11 cellular contexts compared by ENCODE assay signal in genomic region chr16:2835638-2836493, GRCh38. TPM values are rescaled to one million over a fixed set of nuclear protein-coding genes. Genes with fewer than 3 reads are reported as not detected.
DNase-seq lines count a peak whose midpoint lies in the region; ATAC-seq, FAIRE-seq and TF ChIP-seq lines count a peak whose summit lies in the region.
"Had no signal": no experiment of that assay in that cellular context is flagged by ENCODE, and none has a peak within 500 bp of the region (broad histone marks: within the 10 kb centered on the region; RNA-seq: fewer than 3 reads in every experiment).

No MANE protein-coding gene starts in this region.

- no peak overlapping the region for H2AFZ ChIP-seq in astrocyte (ENCODE audit: low read depth, low read length)

- H3K27me3 ChIP-seq in heart left ventricle, result peaks cover 0 to 7% (median 0%) of the 10 kb centered on the region in 9 donors
- H3K27me3 ChIP-seq in astrocyte (ENCODE audit: insufficient read depth, low read length), result peaks cover 3% of the 10 kb centered on the region
- H3K27me3 ChIP-seq: BLaER1 had no signal

- no peaks in the 10 kb centered on the region for H3K9me3 ChIP-seq in heart left ventricle
- H3K9me3 ChIP-seq in astrocyte (ENCODE audit: insufficient read depth, low read depth, low read length), result no peaks in the 10 kb centered on the region
- no peaks in the 10 kb centered on the region for H3K9me3 ChIP-seq in kidney (ENCODE audit: control insufficient read depth in 1 of 2, low read length in 2 of 2)
- H3K9me3 ChIP-seq: BLaER1 had no signal

- H3K9ac ChIP-seq in astrocyte (ENCODE audit: low read length), result peak overlapping the region; percentile 59
- H3K9ac ChIP-seq in kidney (ENCODE audit: low read length in 2 of 2), result no peak overlapping the region
- H3K9ac ChIP-seq: BLaER1 had no signal

- ATAC-seq in heart left ventricle (peak in 2 of 4 donors; percentile 11 to 53), Right ventricle myocardium inferior (no peak), GM18858 (IDR thresholded peaks at IDR 0.05; ENCODE audit: unreplicated experiment) (no peak)
- ATAC-seq in activated naive CD4-positive, alpha-beta T cell treated with anti-CD3 and anti-CD28 coated beads, Interleukin-2, amount 50 U/mL, for 72 hours, result no peak

- H4K20me1 ChIP-seq in astrocyte (ENCODE audit: insufficient read depth, low read length), result no peaks in the 10 kb centered on the region
- H4K20me1 ChIP-seq: BLaER1 had no signal

- WGBS in heart left ventricle, 4 donors, result 31 to 42% (median 33%) methylated on average over 21 to 22 of the region's 22 CpGs

- no peak overlapping the region for H3K4me3 ChIP-seq in heart left ventricle
- H3K4me3 ChIP-seq in astrocyte (ENCODE audit: insufficient read depth, low read depth, low read length), result no peak overlapping the region
- H3K4me3 ChIP-seq in kidney (ENCODE audit: low read length in 2 of 2), result no peak overlapping the region
- H3K4me3 ChIP-seq: BLaER1 had no signal

- TF ChIP-seq POLR2A in heart left ventricle (IDR thresholded peaks at IDR 0.05) (no peak), GM12892 (IDR thresholded peaks at IDR 0.05; ENCODE audit: low read depth, low read length) (no peak)

- FAIRE-seq in astrocyte (lab: Jason Lieb, UNC) (peak; percentile 100), kidney (lab: Jason Lieb, UNC) (no peak), GM12892 (lab: Jason Lieb, UNC) (no peak)

- no peaks in the 10 kb centered on the region for H3K36me3 Mint-ChIP-seq in astrocyte (ENCODE audit: low read depth, unreplicated experiment)
- no peaks in the 10 kb centered on the region for H3K36me3 Mint-ChIP-seq in activated naive CD4-positive, alpha-beta T cell treated with anti-CD3 and anti-CD28 coated beads, Interleukin-2, amount 50 U/mL, for 72 hours

- TF ChIP-seq CTCF in heart left ventricle (IDR thresholded peaks at IDR 0.05) (no peak), astrocyte (IDR thresholded peaks at IDR 0.05; ENCODE audit: insufficient read depth, low read depth, low read length) (no peak), kidney (IDR thresholded peaks at IDR 0.05; ENCODE audit: borderline replicate concordance, extremely low read depth, insufficient read depth) (no peak)

- peak overlapping the region; percentile 37 for H3K27ac Mint-ChIP-seq in astrocyte (ENCODE audit: unreplicated experiment)
- H3K27ac Mint-ChIP-seq in activated naive CD4-positive, alpha-beta T cell treated with anti-CD3 and anti-CD28 coated beads, Interleukin-2, amount 50 U/mL, for 72 hours, result peak overlapping the region in 1 of 2 donors; percentile 62

- H3K4me1 Mint-ChIP-seq in astrocyte (ENCODE audit: low read depth, unreplicated experiment), result peaks cover 36% of the 10 kb centered on the region

- intact Hi-C loops in heart left ventricle (cut with DNase I) (loop anchor here in 1 of 10 donors (10.0 kb wide), 1 partner anchor 79 kb away; the partner anchor contains the start of gene FLYWCH1), Right ventricle myocardium inferior (cut with DNase I) (no loop called here), kidney (cut with DNase I) (no loop called here)

- no peaks in the 10 kb centered on the region for H3K9me3 Mint-ChIP-seq in astrocyte (ENCODE audit: unreplicated experiment)
- no peaks in the 10 kb centered on the region for H3K9me3 Mint-ChIP-seq in activated naive CD4-positive, alpha-beta T cell treated with anti-CD3 and anti-CD28 coated beads, Interleukin-2, amount 50 U/mL, for 72 hours

- H3K4me1 ChIP-seq in heart left ventricle (peaks cover 0 to 9% (median 0%) of the 10 kb centered on the region in 12 donors), astrocyte (ENCODE audit: insufficient read depth, low read length) (peaks cover 33% of the 10 kb centered on the region), kidney (ENCODE audit: control insufficient read depth in 1 of 2, insufficient read depth in 1 of 2, low read depth in 1 of 2, low read length in 2 of 2) (no peaks in the 10 kb centered on the region)

- peak overlapping the region; percentile 21 for H3K4me3 Mint-ChIP-seq in astrocyte (ENCODE audit: unreplicated experiment)

- H3K79me2 ChIP-seq in astrocyte (ENCODE audit: insufficient read depth, low read length), result no peaks in the 10 kb centered on the region

- H3K27ac ChIP-seq in heart left ventricle, result peak overlapping the region in 1 of 12 donors; percentile 24
- H3K27ac ChIP-seq in astrocyte (ENCODE audit: low read depth, low read length), result peak overlapping the region; percentile 78
- H3K27ac ChIP-seq in kidney (ENCODE audit: low read depth in 2 of 2, low read length in 2 of 2), result no peak overlapping the region
- H3K27ac ChIP-seq: BLaER1 had no signal

- DNase-seq in heart left ventricle (peak in 3 of 5 donors; percentile 10 to 57 (median 37)), Right ventricle myocardium inferior (ENCODE audit: missing footprints) (no peak), astrocyte (ENCODE audit: low read depth) (peak; percentile 100), kidney (peak; percentile 88), GM12892 (ENCODE audit: insufficient read length) (no peak), NCI-H1436 treated with DMSO at 0.1 percent for 48 hours (lab: John Stamatoyannopoulos, UW) (no peak)
- no peak for DNase-seq in activated naive CD4-positive, alpha-beta T cell treated with anti-CD3 and anti-CD28 coated beads, Interleukin-2, amount 50 U/mL, for 72 hours (ENCODE audit: low spot score in 2 of 2)
- DNase-seq: NCI-H748 treated with DMSO at 0.1 percent for 48 hours had no signal

- H3K36me3 ChIP-seq in heart left ventricle (no peaks in the 10 kb centered on the region), astrocyte (ENCODE audit: insufficient read depth, low read length) (no peaks in the 10 kb centered on the region), kidney (ENCODE audit: control insufficient read depth in 1 of 2, insufficient read depth in 2 of 2, low read length in 2 of 2) (no peaks in the 10 kb centered on the region)
- H3K36me3 ChIP-seq: BLaER1 had no signal

- H3K27me3 Mint-ChIP-seq in astrocyte (ENCODE audit: low read depth, unreplicated experiment), result no peaks in the 10 kb centered on the region

- peak overlapping the region; percentile 78 for H3K4me2 ChIP-seq in astrocyte (ENCODE audit: low read length)
- H3K4me2 ChIP-seq: BLaER1 had no signal

RNA-seq across cellular contexts. Expression of gene ZG16B, which starts 5.8 kb away (rescaled TPM):
- total RNA-seq in heart left ventricle (1 to 10 TPM in 1 of 9 donors, under 1 TPM in 1, not detected in 7; 0.50 to 3.0 TPM), Right ventricle myocardium inferior (0.35 TPM), astrocyte (not detected in 2 replicates), kidney (0.98 TPM)
- polyA plus RNA-seq in heart left ventricle (not detected), kidney (ENCODE audit: insufficient read depth, low read depth, low replicate concordance) (0.69 TPM)
- 9.3 TPM for polyA plus RNA-seq in GM12892 (2012; ENCODE audit: missing spikeins)
- total RNA-seq in activated naive CD4-positive, alpha-beta T cell treated with anti-CD3 and anti-CD28 coated beads, Interleukin-2, amount 50 U/mL, for 72 hours, result 1 to 10 TPM in 1 of 2 donors, under 1 TPM in 1; 0.48 to 1.4 TPM

RNA-seq across cellular contexts. Expression of gene PRSS21, which starts 18.8 kb away (rescaled TPM):
- not detected for total RNA-seq in heart left ventricle
- not detected for polyA plus RNA-seq in heart left ventricle
- not detected for total RNA-seq in Right ventricle myocardium inferior
- not detected in 2 replicates for total RNA-seq in astrocyte
- 0.54 TPM for total RNA-seq in kidney
- not detected for polyA plus RNA-seq in kidney (ENCODE audit: insufficient read depth, low read depth, low replicate concordance)
- polyA plus RNA-seq in GM12892 (2012; ENCODE audit: missing spikeins), result 0.59 TPM
- 1 to 10 TPM; 1.8 to 2.4 TPM for total RNA-seq in activated naive CD4-positive, alpha-beta T cell treated with anti-CD3 and anti-CD28 coated beads, Interleukin-2, amount 50 U/mL, for 72 hours

RNA-seq across cellular contexts. Expression of gene PRSS22, which starts 22.1 kb away (rescaled TPM):
- total RNA-seq in heart left ventricle (not detected), Right ventricle myocardium inferior (not detected), astrocyte (0.58 and 1.5 TPM in 2 replicates), kidney (30.8 TPM)
- polyA plus RNA-seq in heart left ventricle (not detected), kidney (ENCODE audit: insufficient read depth, low read depth, low replicate concordance) (11.0 TPM)
- polyA plus RNA-seq in GM12892 (2012; ENCODE audit: missing spikeins), result not detected
- under 1 TPM in 1 of 2 donors, not detected in 1; 0.34 TPM for total RNA-seq in activated naive CD4-positive, alpha-beta T cell treated with anti-CD3 and anti-CD28 coated beads, Interleukin-2, amount 50 U/mL, for 72 hours

RNA-seq across cellular contexts. Expression of gene PRSS41, which starts 37.6 kb away (rescaled TPM):
- total RNA-seq in heart left ventricle (not detected), Right ventricle myocardium inferior (not detected), astrocyte (not detected in 2 replicates), kidney (not detected)
- polyA plus RNA-seq in heart left ventricle (not detected), kidney (ENCODE audit: insufficient read depth, low read depth, low replicate concordance) (not detected)
- polyA plus RNA-seq in GM12892 (2012; ENCODE audit: missing spikeins), result not detected
- not detected for total RNA-seq in activated naive CD4-positive, alpha-beta T cell treated with anti-CD3 and anti-CD28 coated beads, Interleukin-2, amount 50 U/mL, for 72 hours
- total RNA-seq: liver had no signal
- polyA plus RNA-seq: liver had no signal

RNA-seq across cellular contexts. Expression of gene FLYWCH2, which starts 47.1 kb away (rescaled TPM):
- total RNA-seq in heart left ventricle (10 to 100 TPM; 20.1 to 64.1 (median 22.6) TPM), Right ventricle myocardium inferior (31.3 TPM), astrocyte (36.5 and 40.7 TPM in 2 replicates), kidney (31.3 TPM)
- polyA plus RNA-seq in heart left ventricle (10 to 100 TPM; 35.3 to 53.4 TPM), kidney (ENCODE audit: insufficient read depth, low read depth, low replicate concordance) (52.5 TPM)
- polyA plus RNA-seq in GM12892 (2012; ENCODE audit: missing spikeins), result 7.4 TPM
- total RNA-seq in activated naive CD4-positive, alpha-beta T cell treated with anti-CD3 and anti-CD28 coated beads, Interleukin-2, amount 50 U/mL, for 72 hours, result 10 to 100 TPM in 1 of 2 donors, 1 to 10 TPM in 1; 9.4 to 17.4 TPM

Comparison
In these comparisons a context has a peak if more than half of its experiments do, and no peak if none do; other contexts are left out.
1. DNase-seq: peak in heart left ventricle (3 of 5), astrocyte (single experiment) and kidney (single experiment); none in Right ventricle myocardium inferior (single experiment), GM12892 (single experiment), NCI-H1436 treated with DMSO at 0.1 percent for 48 hours (single experiment) and activated naive CD4-positive, alpha-beta T cell treated with anti-CD3 and anti-CD28 coated beads, Interleukin-2, amount 50 U/mL, for 72 hours (0 of 2).
2. RNA of gene PRSS22, which starts 22.1 kb away (total RNA-seq): 30.8 TPM in kidney (single experiment); 0.58 to 1.5 TPM in astrocyte, 0.34 TPM in activated naive CD4-positive, alpha-beta T cell treated with anti-CD3 and anti-CD28 coated beads, Interleukin-2, amount 50 U/mL, for 72 hours, not detected in heart left ventricle and not detected in Right ventricle myocardium inferior (single experiment); every median in the first group is over 10 times any median in the second.